Comparison of ENCODE assay signal across 1 cellular context in genomic region chr1:1210726-1211540, GRCh38.
TF ChIP-seq lines count a peak whose summit lies in the region.

No MANE protein-coding gene starts in this region.

TF ChIP-seq in HepG2, 621 proteins besides CTCF, POLR2A, EP300 and RAD21:
- TF ChIP-seq HNRNPL (IDR thresholded peaks at IDR 0.05; ENCODE audit: low read depth, low read length) = 0 out of 2 replicates have a peak, but pooled peaks have one; percentile 34
- TF ChIP-seq DPF2 (CRISPR knock-in tag; IDR thresholded peaks at IDR 0.05; ENCODE audit: borderline replicate concordance, low read depth) = no peak
TF ChIP-seq in HepG2: peak in this region for 1.
